In genomic region chr4:142379277-142380051, GRCh38 we compare ENCODE assay signal across 9 cellular contexts.
A peak's percentile ranks its signal among the peaks of the same experiment; 100 is the strongest.
DNase-seq lines count a peak whose midpoint lies in the region; ATAC-seq, FAIRE-seq and TF ChIP-seq lines count a peak whose summit lies in the region.
"Had no signal": no experiment of that assay in that cellular context is flagged by ENCODE, and none has a peak within 500 bp of the region (broad histone marks: within the 10 kb centered on the region; RNA-seq: fewer than 3 reads in every experiment).

No MANE protein-coding gene starts in this region.

- peaks cover 1 to 31% of the 10 kb centered on the region in 2 donors for H3K4me1 ChIP-seq in lung (ENCODE audit: control insufficient read depth in 2 of 2, insufficient read depth in 2 of 2, low read length in 2 of 2)

- peak overlapping the region in 1 of 2 donors; percentile 74 for H3K27ac ChIP-seq in lung (ENCODE audit: low read depth in 1 of 2, low read length in 1 of 2)

- H3K4me3 Mint-ChIP-seq in HFFc6, result peak overlapping the region; percentile 78
- H3K4me3 Mint-ChIP-seq: nephron progenitor cell had no signal

- H3K9me3 ChIP-seq in lung (ENCODE audit: control insufficient read depth in 2 of 2, insufficient read depth in 1 of 2, low read length in 1 of 2), result no peaks in the 10 kb centered on the region

- 70 to 80% methylated on average over 4 of the region's 4 CpGs for WGBS in lung, 2 donors

- no peaks in the 10 kb centered on the region for H3K9me3 Mint-ChIP-seq in HFFc6
- H3K9me3 Mint-ChIP-seq: nephron progenitor cell had no signal

- ATAC-seq in lung (ENCODE audit: insufficient read depth, low FRiP score), result peak; percentile 19

- DNase-seq in AG08395 (ENCODE audit: low spot score) (peak; percentile 86), HFFc6 (peak; percentile 95), astrocyte of the hippocampus (ENCODE audit: low read depth, low spot score) (peak; percentile 79), lung (ENCODE audit: low spot score) (no peak), SIG-M5 treated with dmso at 0.1 percent for 504 hours (lab: John Stamatoyannopoulos, UW; ENCODE audit: unreplicated experiment) (no peak), NCI-H1417 (lab: John Stamatoyannopoulos, UW) (no peak), GM19238 (ENCODE audit: insufficient read length, low spot score) (no peak), GM12891 (ENCODE audit: insufficient read length, low spot score) (no peak)
- DNase-seq: nephron progenitor cell had no signal

- no peak for TF ChIP-seq POLR2A in GM12891 (IDR thresholded peaks at IDR 0.05; ENCODE audit: low read depth, low read length)

- no peaks in the 10 kb centered on the region for H3K27me3 ChIP-seq in lung (ENCODE audit: control insufficient read depth, insufficient read depth)

- no peak for FAIRE-seq in GM12891 (lab: Jason Lieb, UNC)

- no peaks in the 10 kb centered on the region for H3K36me3 ChIP-seq in lung (ENCODE audit: control insufficient read depth in 2 of 2, insufficient read depth in 2 of 2, low read length in 2 of 2)

- H3K36me3 Mint-ChIP-seq in HFFc6 (ENCODE audit: low read depth), result peaks cover 31% of the 10 kb centered on the region

- TF ChIP-seq CTCF in HFFc6 (IDR thresholded peaks at IDR 0.05) (no peak), lung (IDR thresholded peaks at IDR 0.05; ENCODE audit: control extremely low read depth, extremely low read depth) (no peak)

- H3K27ac Mint-ChIP-seq in HFFc6, result peak overlapping the region; percentile 87

- H3K4me3 ChIP-seq in lung, result no peak overlapping the region

- peaks cover 88% of the 10 kb centered on the region for H3K4me1 Mint-ChIP-seq in HFFc6 (ENCODE audit: low read depth)

- H3K27me3 Mint-ChIP-seq in HFFc6 (ENCODE audit: insufficient read depth), result no peaks in the 10 kb centered on the region; the same call in 1 of the 2 replicates

TF ChIP-seq in GM12891, 5 proteins besides CTCF, POLR2A, EP300 and RAD21:
- no peak for TF ChIP-seq PAX5 (IDR thresholded peaks at IDR 0.05; ENCODE audit: insufficient read depth, low read length, severe bottlenecking)
- TF ChIP-seq POU2F2 (IDR thresholded peaks at IDR 0.05; ENCODE audit: low read depth, low read length), result no peak
- no peak for TF ChIP-seq TAF1 (IDR thresholded peaks at IDR 0.05; ENCODE audit: low read depth, low read length)
- no peak for TF ChIP-seq POLR2AphosphoS5 (IDR thresholded peaks at IDR 0.05; ENCODE audit: low read depth, low read length)
- TF ChIP-seq SPI1 (IDR thresholded peaks at IDR 0.05; ENCODE audit: low read depth, low read length), result no peak

Comparison
In these comparisons a context has a peak if more than half of its experiments do, and no peak if none do; other contexts are left out.
1. DNase-seq: peak in AG08395 (single experiment), HFFc6 (single experiment) and astrocyte of the hippocampus (single experiment); none in lung (single experiment), SIG-M5 treated with dmso at 0.1 percent for 504 hours (single experiment), NCI-H1417 (0 of 3), GM19238 (single experiment) and GM12891 (single experiment).